ENCODE assay signal across 24 cellular contexts in genomic region chr9:121825481-121825830, GRCh38.
"Had no signal": no experiment of that assay in that cellular context is flagged by ENCODE, and none has a peak within 500 bp of the region (broad histone marks: within the 10 kb centered on the region; RNA-seq: fewer than 3 reads in every experiment).

No MANE protein-coding gene starts in this region.

- ATAC-seq: activated CD4-positive, alpha-beta T cell treated with anti-CD3 and anti-CD28 coated beads for 36 hours; activated CD8-positive, alpha-beta T cell treated with anti-CD3 and anti-CD28 coated beads, Interleukin-2, amount 10 ng/mL, durations not matched to agents 7 days and 5 days; naive thymus-derived CD8-positive, alpha-beta T cell; pancreas; T-helper 17 cell had no signal

- H3K9me3 ChIP-seq: ascending aorta, gastrocnemius medialis, pancreas, psoas muscle, spleen, transverse colon, uterus had no signal

- H3K27ac ChIP-seq: ascending aorta, coronary artery, pancreas, psoas muscle, spleen, transverse colon, uterus had no signal

- DNase-seq: activated CD4-positive, alpha-beta T cell treated with anti-CD3 and anti-CD28 coated beads for 36 hours; activated CD4-positive, CD25-positive, alpha-beta regulatory T cell; activated CD8-positive, alpha-beta T cell treated with anti-CD3 and anti-CD28 coated beads, Interleukin-2, amount 10 ng/mL, durations not matched to agents 7 days and 5 days; activated gamma-delta T cell; activated naive CD4-positive, alpha-beta T cell treated with anti-CD3 and anti-CD28 coated beads, Interleukin-2, amount 10 ng/mL, durations not matched to agents 7 days and 5 days; activated naive CD8-positive, alpha-beta T cell treated with anti-CD3 and anti-CD28 coated beads, Interleukin-2, amount 10 ng/mL, durations not matched to agents 7 days and 5 days; effector memory CD4-positive, alpha-beta T cell; gastrocnemius medialis; glutamatergic neuron; islet precursor cell; mammary epithelial cell; naive thymus-derived CD8-positive, alpha-beta T cell; nucleus accumbens; pancreas; psoas muscle; spleen; stimulated activated naive CD4-positive, alpha-beta T cell; T-helper 17 cell; transverse colon; uterus had no signal

- H3K36me3 ChIP-seq: cardiac muscle cell, gastrocnemius medialis, pancreas, spleen, transverse colon, uterus had no signal

- FAIRE-seq: pancreas had no signal

- H3K4me3 ChIP-seq: ascending aorta, cardiac muscle cell, coronary artery, dorsolateral prefrontal cortex, gastrocnemius medialis, pancreas, psoas muscle, spleen, transverse colon, uterus had no signal

- H3K27me3 ChIP-seq: ascending aorta, cardiac muscle cell, dorsolateral prefrontal cortex, gastrocnemius medialis, pancreas, spleen, transverse colon, uterus had no signal

- H3K4me1 ChIP-seq: ascending aorta, pancreas, transverse colon, uterus had no signal
